8 cellular contexts compared by ENCODE assay signal in genomic region chr11:5600374-5600851, GRCh38. TPM values are rescaled to one million over a fixed set of nuclear protein-coding genes. Genes with fewer than 3 reads are reported as not detected.
DNase-seq lines count a peak whose midpoint lies in the region; ATAC-seq and TF ChIP-seq lines count a peak whose summit lies in the region.

No MANE protein-coding gene starts in this region.

- peak; percentile 78 for ATAC-seq in GM19467 (IDR thresholded peaks at IDR 0.05; ENCODE audit: unreplicated experiment)
- peak; percentile 94 for ATAC-seq in HG03521 (IDR thresholded peaks at IDR 0.05; ENCODE audit: unreplicated experiment)
- ATAC-seq in left cardiac atrium = peak; percentile 74 to 86

- H3K4me3 ChIP-seq in retinal pigment epithelial cell (ENCODE audit: low read length) = no peak overlapping the region

- DNase-seq in DMS153 treated with DMSO at 0.1 percent for 48 hours (lab: John Stamatoyannopoulos, UW; ENCODE audit: unreplicated experiment) = peak; percentile 29
- peak; percentile 3 for DNase-seq in SIG-M5 (lab: John Stamatoyannopoulos, UW)
- peak; percentile 60 for DNase-seq in activated naive CD4-positive, alpha-beta T cell treated with anti-CD3 and anti-CD28 coated beads, Interleukin-2, amount 50 U/mL, for 16 hours
- DNase-seq in left cardiac atrium = peak; percentile 78
- DNase-seq in retinal pigment epithelial cell (ENCODE audit: low read depth) = peak; percentile 74
- no peak for DNase-seq in NCI-H1694 treated with DMSO at 0.1 percent for 48 hours (lab: John Stamatoyannopoulos, UW)

- TF ChIP-seq CTCF in retinal pigment epithelial cell (conservative IDR thresholded peaks at IDR 0.05; ENCODE audit: low read depth, low read length) = peak; percentile 95

- intact Hi-C loops in left cardiac atrium (cut with DNase I) = no loop called here

RNA-seq across cellular contexts. Expression of gene TRIM6, which starts 4.0 kb away (rescaled TPM):
- 1 to 10 TPM; 1.1 to 1.2 TPM for total RNA-seq in left cardiac atrium

RNA-seq across cellular contexts. Expression of gene OR52B6, which starts 19.7 kb away (rescaled TPM):
- not detected for total RNA-seq in left cardiac atrium

RNA-seq across cellular contexts. Expression of gene TRIM34, which starts 24.4 kb away (rescaled TPM):
- total RNA-seq in left cardiac atrium = 1 to 10 TPM; 2.3 to 3.4 TPM

RNA-seq across cellular contexts. Expression of gene OR52H1, which starts 52.1 kb away (rescaled TPM):
- total RNA-seq in left cardiac atrium = not detected
